ENCODE assay signal across 1 cellular context in genomic region chr10:121531076-121531829, GRCh38.
TF ChIP-seq lines count a peak whose summit lies in the region.

No MANE protein-coding gene starts in this region.

TF ChIP-seq in HepG2, 621 proteins besides CTCF, POLR2A, EP300 and RAD21 (continued from another document and continues in another):
- TF ChIP-seq FOXP4 (CRISPR knock-in tag; IDR thresholded peaks at IDR 0.05) (peak; percentile 62), ZBTB25 (CRISPR knock-in tag; IDR thresholded peaks at IDR 0.05) (no peak), ZMYM3 (CRISPR knock-in tag; IDR thresholded peaks at IDR 0.05) (peak; percentile 89; the same call in 1 of the 2 replicates), KAT8 (CRISPR knock-in tag; IDR thresholded peaks at IDR 0.05) (no peak), ZNF17 (CRISPR knock-in tag; IDR thresholded peaks at IDR 0.05) (no peak), POLR2G (IDR thresholded peaks at IDR 0.05; ENCODE audit: low read depth, low read length) (peak; percentile 71), ZNF614 (CRISPR knock-in tag; IDR thresholded peaks at IDR 0.05; ENCODE audit: borderline replicate concordance) (no peak), CEBPB (IDR thresholded peaks at IDR 0.05; ENCODE audit: borderline replicate concordance, low read depth, low read length) (peak; percentile 78), CREM (IDR thresholded peaks at IDR 0.05) (peak; percentile 43; the same call in 1 of the 2 replicates), CREM (CRISPR knock-in tag; IDR thresholded peaks at IDR 0.05) (no peak), ZNF839 (CRISPR knock-in tag; IDR thresholded peaks at IDR 0.05; ENCODE audit: borderline replicate concordance) (no peak), USF2 (IDR thresholded peaks at IDR 0.05; ENCODE audit: low read depth, low read length) (no peak), USF2 (CRISPR knock-in tag; IDR thresholded peaks at IDR 0.05; ENCODE audit: borderline replicate concordance) (no peak), IRF9 (CRISPR knock-in tag; IDR thresholded peaks at IDR 0.05; ENCODE audit: borderline replicate concordance) (no peak), NCOA2 (CRISPR knock-in tag; IDR thresholded peaks at IDR 0.05) (peak; percentile 65; the same call in 1 of the 2 replicates), ZNF143 (CRISPR knock-in tag; IDR thresholded peaks at IDR 0.05) (no peak), ZBTB14 (CRISPR knock-in tag; IDR thresholded peaks at IDR 0.05) (no peak), ZNF101 (CRISPR knock-in tag; IDR thresholded peaks at IDR 0.05; ENCODE audit: borderline replicate concordance, low read depth) (no peak), EZH2 (conservative IDR thresholded peaks at IDR 0.05; ENCODE audit: low read depth, low read length) (no peak), FOXA1 (IDR thresholded peaks at IDR 0.05) (no peak), FOXA1 (CRISPR knock-in tag; IDR thresholded peaks at IDR 0.05) (no peak), FOXC1 (CRISPR knock-in tag; IDR thresholded peaks at IDR 0.05; ENCODE audit: borderline replicate concordance) (no peak), PHF8 (CRISPR knock-in tag; IDR thresholded peaks at IDR 0.05) (no peak), DPF2 (CRISPR knock-in tag; IDR thresholded peaks at IDR 0.05; ENCODE audit: borderline replicate concordance, low read depth) (peak; percentile 79), ZNF296 (CRISPR knock-in tag; conservative IDR thresholded peaks at IDR 0.05) (no peak), ZNF264 (CRISPR knock-in tag; IDR thresholded peaks at IDR 0.05) (0 out of 2 replicates have a peak, but pooled peaks have one; percentile 35), ZNF660 (CRISPR knock-in tag; IDR thresholded peaks at IDR 0.05; ENCODE audit: borderline replicate concordance, low read depth) (no peak), EED (CRISPR knock-in tag; IDR thresholded peaks at IDR 0.05) (no peak), NCOR1 (IDR thresholded peaks at IDR 0.05; ENCODE audit: borderline replicate concordance, low read length) (peak; percentile 77; the same call in 1 of the 2 replicates), ETV5 (CRISPR knock-in tag; IDR thresholded peaks at IDR 0.05; ENCODE audit: borderline replicate concordance) (peak; percentile 20; the same call in 1 of the 2 replicates), MED1 (CRISPR knock-in tag; IDR thresholded peaks at IDR 0.05) (0 out of 2 replicates have a peak, but pooled peaks have one; percentile 19), ARID4A (CRISPR knock-in tag; IDR thresholded peaks at IDR 0.05; ENCODE audit: borderline replicate concordance) (no peak), ZNF276 (CRISPR knock-in tag; IDR thresholded peaks at IDR 0.05; ENCODE audit: low read depth) (no peak), MIER3 (CRISPR knock-in tag; IDR thresholded peaks at IDR 0.05; ENCODE audit: borderline replicate concordance) (0 out of 2 replicates have a peak, but pooled peaks have one; percentile 34), FOXM1 (CRISPR knock-in tag; IDR thresholded peaks at IDR 0.05) (no peak), ZBTB7B (CRISPR knock-in tag; IDR thresholded peaks at IDR 0.05) (0 out of 2 replicates have a peak, but pooled peaks have one; percentile 28), ZNF292 (CRISPR knock-in tag; IDR thresholded peaks at IDR 0.05; ENCODE audit: borderline replicate concordance, low read depth) (peak; percentile 23; the same call in 1 of the 2 replicates), MAZ (IDR thresholded peaks at IDR 0.05; ENCODE audit: borderline replicate concordance, low read depth, low read length) (no peak), MAZ (CRISPR knock-in tag; IDR thresholded peaks at IDR 0.05; ENCODE audit: low read depth) (0 out of 2 replicates have a peak, but pooled peaks have one; percentile 22), THRA (CRISPR knock-in tag; IDR thresholded peaks at IDR 0.05; ENCODE audit: borderline replicate concordance) (no peak), ZNF781 (CRISPR knock-in tag; IDR thresholded peaks at IDR 0.05; ENCODE audit: borderline replicate concordance, not compliant biosample characterization) (no peak), MBNL3 (CRISPR knock-in tag; conservative IDR thresholded peaks at IDR 0.05) (no peak), ZSCAN31 (CRISPR knock-in tag; IDR thresholded peaks at IDR 0.05; ENCODE audit: low read depth) (no peak), ZFAT (CRISPR knock-in tag; conservative IDR thresholded peaks at IDR 0.05) (no peak), JDP2 (CRISPR knock-in tag; IDR thresholded peaks at IDR 0.05; ENCODE audit: borderline replicate concordance) (no peak), ARID5B (CRISPR knock-in tag; IDR thresholded peaks at IDR 0.05) (peak; percentile 50; the same call in 1 of the 2 replicates)
